In the genomic region with DNA sequence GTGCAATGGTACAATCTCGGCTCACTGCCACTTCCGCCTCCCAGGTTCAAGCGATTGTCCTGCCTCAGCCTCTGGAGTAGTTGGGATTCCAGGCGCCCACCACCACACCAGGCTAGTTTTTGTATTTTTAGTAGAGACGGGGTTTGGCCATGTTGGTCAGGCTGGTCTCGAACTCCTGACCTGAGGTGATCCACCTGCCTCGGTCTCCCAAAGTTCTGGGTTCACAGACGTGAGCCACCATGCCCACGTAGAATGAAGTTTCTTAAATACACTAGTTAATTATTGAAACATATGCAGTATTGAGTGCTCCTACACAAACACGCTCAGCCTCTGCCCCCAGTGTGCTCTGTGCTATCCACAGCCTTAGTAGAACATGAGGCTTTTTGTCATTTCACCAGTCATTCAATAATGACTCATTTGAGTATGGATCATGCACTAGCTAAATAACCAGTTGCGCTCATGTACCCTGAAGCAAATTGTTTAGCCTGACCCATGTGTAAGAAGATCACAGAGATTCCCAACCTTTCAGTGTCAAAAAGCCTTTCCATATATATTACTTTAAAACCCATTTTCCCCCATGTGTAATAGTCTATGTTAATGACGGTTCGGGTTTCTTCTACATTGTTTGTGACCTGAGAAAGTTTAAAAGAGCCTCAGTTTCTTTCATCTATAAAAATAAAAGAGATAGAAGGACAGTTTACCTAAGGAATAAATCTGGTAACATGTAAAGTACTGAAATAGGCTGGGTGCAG, we compare ENCODE assay signal across 1 cellular context.
TF ChIP-seq lines count a peak whose summit lies in the region.

No MANE protein-coding gene starts in this region.

TF ChIP-seq in SK-N-SH treated with all-trans-retinoic acid at 6 μM for 48 hours, 23 proteins besides CTCF, POLR2A, EP300 and RAD21 (continued from another document):
- TF ChIP-seq, protein P1, sequence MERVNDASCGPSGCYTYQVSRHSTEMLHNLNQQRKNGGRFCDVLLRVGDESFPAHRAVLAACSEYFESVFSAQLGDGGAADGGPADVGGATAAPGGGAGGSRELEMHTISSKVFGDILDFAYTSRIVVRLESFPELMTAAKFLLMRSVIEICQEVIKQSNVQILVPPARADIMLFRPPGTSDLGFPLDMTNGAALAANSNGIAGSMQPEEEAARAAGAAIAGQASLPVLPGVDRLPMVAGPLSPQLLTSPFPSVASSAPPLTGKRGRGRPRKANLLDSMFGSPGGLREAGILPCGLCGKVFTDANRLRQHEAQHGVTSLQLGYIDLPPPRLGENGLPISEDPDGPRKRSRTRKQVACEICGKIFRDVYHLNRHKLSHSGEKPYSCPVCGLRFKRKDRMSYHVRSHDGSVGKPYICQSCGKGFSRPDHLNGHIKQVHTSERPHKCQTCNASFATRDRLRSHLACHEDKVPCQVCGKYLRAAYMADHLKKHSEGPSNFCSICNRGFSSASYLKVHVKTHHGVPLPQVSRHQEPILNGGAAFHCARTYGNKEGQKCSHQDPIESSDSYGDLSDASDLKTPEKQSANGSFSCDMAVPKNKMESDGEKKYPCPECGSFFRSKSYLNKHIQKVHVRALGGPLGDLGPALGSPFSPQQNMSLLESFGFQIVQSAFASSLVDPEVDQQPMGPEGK (CRISPR knock-in tag; IDR thresholded peaks at IDR 0.05; ENCODE audit: borderline replicate concordance): no peak
- no peak for TF ChIP-seq CSDC2 (CRISPR knock-in tag; IDR thresholded peaks at IDR 0.05)
- TF ChIP-seq, protein P2, sequence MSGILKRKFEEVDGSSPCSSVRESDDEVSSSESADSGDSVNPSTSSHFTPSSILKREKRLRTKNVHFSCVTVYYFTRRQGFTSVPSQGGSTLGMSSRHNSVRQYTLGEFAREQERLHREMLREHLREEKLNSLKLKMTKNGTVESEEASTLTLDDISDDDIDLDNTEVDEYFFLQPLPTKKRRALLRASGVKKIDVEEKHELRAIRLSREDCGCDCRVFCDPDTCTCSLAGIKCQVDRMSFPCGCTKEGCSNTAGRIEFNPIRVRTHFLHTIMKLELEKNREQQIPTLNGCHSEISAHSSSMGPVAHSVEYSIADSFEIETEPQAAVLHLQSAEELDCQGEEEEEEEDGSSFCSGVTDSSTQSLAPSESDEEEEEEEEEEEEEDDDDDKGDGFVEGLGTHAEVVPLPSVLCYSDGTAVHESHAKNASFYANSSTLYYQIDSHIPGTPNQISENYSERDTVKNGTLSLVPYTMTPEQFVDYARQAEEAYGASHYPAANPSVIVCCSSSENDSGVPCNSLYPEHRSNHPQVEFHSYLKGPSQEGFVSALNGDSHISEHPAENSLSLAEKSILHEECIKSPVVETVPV (CRISPR knock-in tag; IDR thresholded peaks at IDR 0.05): peak; percentile 98; the same call in 1 of the 2 replicates
- no peak for TF ChIP-seq TOX (CRISPR knock-in tag; IDR thresholded peaks at IDR 0.05; ENCODE audit: borderline replicate concordance)
- TF ChIP-seq ZNF8 (CRISPR knock-in tag; IDR thresholded peaks at IDR 0.05): 0 out of 2 replicates have a peak, but pooled peaks have one; percentile 7
- TF ChIP-seq, protein P3, sequence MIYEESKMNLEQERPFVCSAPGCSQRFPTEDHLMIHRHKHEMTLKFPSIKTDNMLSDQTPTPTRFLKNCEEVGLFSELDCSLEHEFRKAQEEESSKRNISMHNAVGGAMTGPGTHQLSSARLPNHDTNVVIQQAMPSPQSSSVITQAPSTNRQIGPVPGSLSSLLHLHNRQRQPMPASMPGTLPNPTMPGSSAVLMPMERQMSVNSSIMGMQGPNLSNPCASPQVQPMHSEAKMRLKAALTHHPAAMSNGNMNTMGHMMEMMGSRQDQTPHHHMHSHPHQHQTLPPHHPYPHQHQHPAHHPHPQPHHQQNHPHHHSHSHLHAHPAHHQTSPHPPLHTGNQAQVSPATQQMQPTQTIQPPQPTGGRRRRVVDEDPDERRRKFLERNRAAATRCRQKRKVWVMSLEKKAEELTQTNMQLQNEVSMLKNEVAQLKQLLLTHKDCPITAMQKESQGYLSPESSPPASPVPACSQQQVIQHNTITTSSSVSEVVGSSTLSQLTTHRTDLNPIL (CRISPR knock-in tag; IDR thresholded peaks at IDR 0.05; ENCODE audit: low read depth): no peak
- TF ChIP-seq ZC3H10 (CRISPR knock-in tag; IDR thresholded peaks at IDR 0.05): no peak
- TF ChIP-seq, protein P4, sequence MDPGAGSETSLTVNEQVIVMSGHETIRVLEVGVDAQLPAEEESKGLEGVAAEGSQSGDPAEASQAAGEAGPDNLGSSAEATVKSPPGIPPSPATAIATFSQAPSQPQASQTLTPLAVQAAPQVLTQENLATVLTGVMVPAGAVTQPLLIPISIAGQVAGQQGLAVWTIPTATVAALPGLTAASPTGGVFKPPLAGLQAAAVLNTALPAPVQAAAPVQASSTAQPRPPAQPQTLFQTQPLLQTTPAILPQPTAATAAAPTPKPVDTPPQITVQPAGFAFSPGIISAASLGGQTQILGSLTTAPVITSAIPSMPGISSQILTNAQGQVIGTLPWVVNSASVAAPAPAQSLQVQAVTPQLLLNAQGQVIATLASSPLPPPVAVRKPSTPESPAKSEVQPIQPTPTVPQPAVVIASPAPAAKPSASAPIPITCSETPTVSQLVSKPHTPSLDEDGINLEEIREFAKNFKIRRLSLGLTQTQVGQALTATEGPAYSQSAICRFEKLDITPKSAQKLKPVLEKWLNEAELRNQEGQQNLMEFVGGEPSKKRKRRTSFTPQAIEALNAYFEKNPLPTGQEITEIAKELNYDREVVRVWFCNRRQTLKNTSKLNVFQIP (CRISPR knock-in tag; IDR thresholded peaks at IDR 0.05; ENCODE audit: borderline replicate concordance, low read depth): no peak; the same call in none of the 2 replicates
- no peak for TF ChIP-seq TCF4 (CRISPR knock-in tag; IDR thresholded peaks at IDR 0.05; ENCODE audit: borderline replicate concordance)
- TF ChIP-seq GLIS3 (CRISPR knock-in tag; IDR thresholded peaks at IDR 0.05): no peak
- peak; percentile 59; the same call in 1 of the 2 replicates for TF ChIP-seq ZNF70 (CRISPR knock-in tag; IDR thresholded peaks at IDR 0.05)
- no peak for TF ChIP-seq ZFP3 (CRISPR knock-in tag; IDR thresholded peaks at IDR 0.05)
- TF ChIP-seq ESRRG (CRISPR knock-in tag; IDR thresholded peaks at IDR 0.05): peak; percentile 99
- TF ChIP-seq SNAI2 (CRISPR knock-in tag; IDR thresholded peaks at IDR 0.05): no peak
- no peak; the same call in 1 of the 2 replicates for TF ChIP-seq ZNF565 (CRISPR knock-in tag; conservative IDR thresholded peaks at IDR 0.05; ENCODE audit: low read depth)
- no peak for TF ChIP-seq RARB (CRISPR knock-in tag; IDR thresholded peaks at IDR 0.05)
- TF ChIP-seq ARNTL (CRISPR knock-in tag; IDR thresholded peaks at IDR 0.05; ENCODE audit: borderline replicate concordance, low read depth): peak; percentile 87
- peak; percentile 52 for TF ChIP-seq ISL1 (CRISPR knock-in tag; IDR thresholded peaks at IDR 0.05)
- TF ChIP-seq BACH2 (CRISPR knock-in tag; IDR thresholded peaks at IDR 0.05; ENCODE audit: borderline replicate concordance): no peak
- TF ChIP-seq PPARA (CRISPR knock-in tag; IDR thresholded peaks at IDR 0.05; ENCODE audit: borderline replicate concordance): no peak
